ENCODE assay signal across 12 cellular contexts in the genomic region with DNA sequence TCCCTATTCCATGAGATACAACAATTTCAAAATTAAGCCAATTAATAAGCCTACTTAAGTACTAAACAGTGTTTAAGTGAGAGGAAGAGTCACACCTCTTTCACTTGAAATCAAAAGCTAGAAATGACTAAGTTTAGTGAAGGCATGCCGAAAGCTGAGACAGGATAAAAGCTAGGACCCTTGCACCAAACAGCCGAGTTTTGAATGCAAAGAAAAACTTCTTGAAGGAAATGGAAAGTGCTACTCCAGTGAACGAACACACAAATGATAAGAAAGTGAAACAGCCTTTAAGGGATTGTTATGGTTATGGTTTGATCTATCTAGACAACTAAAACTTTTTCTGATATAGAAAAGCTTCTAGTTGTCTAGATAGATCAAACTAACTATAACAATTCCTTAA.
DNase-seq lines count a peak whose midpoint lies in the region; ATAC-seq lines count a peak whose summit lies in the region.
"Had no signal": no experiment of that assay in that cellular context is flagged by ENCODE, and none has a peak within 500 bp of the region (broad histone marks: within the 10 kb centered on the region; RNA-seq: fewer than 3 reads in every experiment).

No MANE protein-coding gene starts in this region.

- H3K4me3 Mint-ChIP-seq in activated T-helper 17 cell treated with anti-CD3 and anti-CD28 coated beads, Interleukin-2, amount 50 U/mL, for 72 hours = peak overlapping the region; percentile 40
- H3K4me3 Mint-ChIP-seq: HFFc6 had no signal

- DNase-seq in activated CD4-positive, alpha-beta T cell treated with anti-CD3 and anti-CD28 coated beads for 48 hours = peak; percentile 6
- DNase-seq in activated CD4-positive, alpha-beta T cell treated with anti-CD3 and anti-CD28 coated beads, Interleukin-2, amount 50 U/mL, for 48 hours = no peak
- no peak for DNase-seq in NCI-H2081 (lab: John Stamatoyannopoulos, UW)
- no peak for DNase-seq in NCI-H146 (lab: John Stamatoyannopoulos, UW)
- no peak for DNase-seq in SHP77 (lab: John Stamatoyannopoulos, UW)
- DNase-seq: HFFc6; OCI-M1; stimulated activated CD4-positive, alpha-beta T cell treated with anti-CD3 and anti-CD28 coated beads, Interleukin-4, amount 100 ng/mL, for 1 hour; tibial artery had no signal

- H3K4me1 Mint-ChIP-seq in activated T-helper 17 cell treated with anti-CD3 and anti-CD28 coated beads, Interleukin-2, amount 50 U/mL, for 72 hours = peaks cover 10% of the 10 kb centered on the region

- peaks cover 4% of the 10 kb centered on the region for H3K27me3 Mint-ChIP-seq in activated T-helper 17 cell treated with anti-CD3 and anti-CD28 coated beads, Interleukin-2, amount 50 U/mL, for 72 hours

- H3K9me3 Mint-ChIP-seq in activated T-helper 17 cell treated with anti-CD3 and anti-CD28 coated beads, Interleukin-2, amount 50 U/mL, for 72 hours = no peaks in the 10 kb centered on the region

- no peaks in the 10 kb centered on the region for H3K36me3 Mint-ChIP-seq in activated T-helper 17 cell treated with anti-CD3 and anti-CD28 coated beads, Interleukin-2, amount 50 U/mL, for 72 hours (ENCODE audit: low read depth)

- H3K27ac Mint-ChIP-seq in activated T-helper 17 cell treated with anti-CD3 and anti-CD28 coated beads, Interleukin-2, amount 50 U/mL, for 72 hours = peak overlapping the region; percentile 7
- H3K27ac Mint-ChIP-seq: HFFc6 had no signal

- ATAC-seq in GM21381 (IDR thresholded peaks at IDR 0.05; ENCODE audit: unreplicated experiment) = peak; percentile 87
- peak; percentile 82 for ATAC-seq in HG03060 (IDR thresholded peaks at IDR 0.05; ENCODE audit: low read depth, unreplicated experiment)
- ATAC-seq in activated T-helper 17 cell treated with anti-CD3 and anti-CD28 coated beads, Interleukin-2, amount 50 U/mL, for 72 hours (replicated peaks) = peak; percentile 83
